17 cellular contexts compared by ENCODE assay signal in the genomic region with DNA sequence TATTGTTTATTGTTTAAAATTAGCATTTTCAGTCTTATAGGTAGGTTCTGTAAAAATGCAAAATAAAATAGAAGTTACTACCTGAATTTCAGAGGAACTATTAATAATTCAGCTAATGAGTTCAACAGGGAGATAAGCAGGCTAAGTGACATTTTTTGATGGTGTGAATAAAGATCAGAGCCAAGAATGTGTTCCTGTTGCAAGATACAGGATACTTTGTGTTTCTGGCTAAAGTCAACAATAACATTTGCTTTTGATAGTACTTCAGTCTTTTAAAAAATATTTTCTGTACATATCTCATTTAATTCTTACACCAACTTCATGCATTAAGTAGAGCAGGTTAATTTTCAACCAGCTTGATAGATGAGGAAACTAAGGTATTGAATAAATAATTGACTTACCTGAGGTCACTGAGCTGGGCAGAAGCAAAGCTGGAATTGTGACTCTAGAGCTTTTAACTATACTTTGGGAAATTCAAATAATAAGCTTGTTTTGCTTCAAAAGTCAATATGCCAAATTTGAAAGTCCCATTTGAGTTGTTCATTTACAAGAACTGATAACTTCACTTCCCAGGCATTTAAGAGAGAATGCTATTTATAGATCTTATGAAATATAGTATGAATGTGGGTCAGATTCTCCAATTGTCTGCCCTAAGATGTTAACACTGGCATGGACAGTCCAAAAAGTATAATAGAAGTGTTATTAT. TPM values are rescaled to one million over a fixed set of nuclear protein-coding genes. Genes with fewer than 3 reads are reported as not detected.
DNase-seq lines count a peak whose midpoint lies in the region; ATAC-seq, FAIRE-seq and TF ChIP-seq lines count a peak whose summit lies in the region.
"Had no signal": no experiment of that assay in that cellular context is flagged by ENCODE, and none has a peak within 500 bp of the region (broad histone marks: within the 10 kb centered on the region; RNA-seq: fewer than 3 reads in every experiment).

No MANE protein-coding gene starts in this region.

- ATAC-seq in Right ventricle myocardium superior (ENCODE audit: poor library complexity) = peak; percentile 69
- peak; percentile 87 for ATAC-seq in body of pancreas
- ATAC-seq in thoracic aorta (ENCODE audit: insufficient number of reproducible peaks, low FRiP score, low read depth) = no peak
- ATAC-seq in sciatic nerve = no peak
- ATAC-seq in GM18520 (IDR thresholded peaks at IDR 0.05; ENCODE audit: unreplicated experiment) = no peak
- ATAC-seq: GM23338 had no signal

- no peak overlapping the region for H3K4me3 ChIP-seq in right atrium auricular region
- no peak overlapping the region for H3K4me3 ChIP-seq in body of pancreas
- no peak overlapping the region for H3K4me3 ChIP-seq in thoracic aorta
- H3K4me3 ChIP-seq: GM23338, SJCRH30 had no signal

- DNase-seq in Right ventricle myocardium superior (no peak), right atrium auricular region (ENCODE audit: low spot score) (no peak), body of pancreas (peak in 1 of 4 donors; percentile 24), thoracic aorta (ENCODE audit: low spot score) (no peak), sciatic nerve (ENCODE audit: low spot score) (no peak), SW480 (ENCODE audit: low spot score) (no peak)
- DNase-seq: activated naive CD8-positive, alpha-beta T cell treated with anti-CD3 and anti-CD28 coated beads, Interleukin-2, amount 10 ng/mL, durations not matched to agents 7 days and 5 days; DMS153; NCI-H1092; NCI-H226; SJCRH30; stimulated activated CD4-positive, alpha-beta T cell treated with anti-CD3 and anti-CD28 coated beads, Interleukin-2, amount 100 ng/mL, for 24 hours had no signal

- TF ChIP-seq POLR2A in body of pancreas (IDR thresholded peaks at IDR 0.05) = no peak

- H3K9me3 ChIP-seq in right atrium auricular region = no peaks in the 10 kb centered on the region
- no peaks in the 10 kb centered on the region for H3K9me3 ChIP-seq in body of pancreas
- H3K9me3 ChIP-seq in thoracic aorta = no peaks in the 10 kb centered on the region
- H3K9me3 ChIP-seq: SJCRH30 had no signal

- intact Hi-C loops in Right ventricle myocardium superior (cut with DNase I) = loop anchor here (10.0 kb wide), 1 partner anchor 127 kb away; a partner anchor contains a TSS
- intact Hi-C loops in body of pancreas (cut with DNase I) = no loop called here
- intact Hi-C loops in sciatic nerve (cut with DNase I) = no loop called here

- FAIRE-seq in islet of Langerhans (lab: Jason Lieb, UNC) = peak; percentile 17
- FAIRE-seq: GM12892 had no signal

- H3K36me3 ChIP-seq in right atrium auricular region = peaks cover 37% of the 10 kb centered on the region
- H3K36me3 ChIP-seq in body of pancreas (replicated peaks in 1 of 2; ENCODE audit: insufficient read depth in 1 of 2, low read depth in 2 of 2) = peaks cover 3% of the 10 kb centered on the region in 2 donors
- peaks cover 22% of the 10 kb centered on the region for H3K36me3 ChIP-seq in thoracic aorta

- H3K27me3 ChIP-seq in right atrium auricular region = no peaks in the 10 kb centered on the region
- H3K27me3 ChIP-seq in body of pancreas = no peaks in the 10 kb centered on the region
- no peaks in the 10 kb centered on the region for H3K27me3 ChIP-seq in thoracic aorta (replicated peaks; ENCODE audit: insufficient read depth)
- H3K27me3 ChIP-seq: SJCRH30 had no signal

- TF ChIP-seq CTCF in right atrium auricular region (IDR thresholded peaks at IDR 0.05) = no peak
- no peak for TF ChIP-seq CTCF in body of pancreas (IDR thresholded peaks at IDR 0.05)
- no peak for TF ChIP-seq CTCF in thoracic aorta (IDR thresholded peaks at IDR 0.05)

- peak overlapping the region in 1 of 2 donors; percentile 76 for H3K27ac ChIP-seq in right atrium auricular region
- peak overlapping the region in 3 of 4 donors; percentile 22 to 75 (median 51) for H3K27ac ChIP-seq in body of pancreas
- H3K27ac ChIP-seq in thoracic aorta = peak overlapping the region; percentile 9 to 11
- H3K27ac ChIP-seq: parathyroid adenoma, SJCRH30 had no signal

- H3K4me1 ChIP-seq in right atrium auricular region (peaks cover 0 to 33% of the 10 kb centered on the region in 2 donors), body of pancreas (peaks cover 46% of the 10 kb centered on the region), thoracic aorta (ENCODE audit: control insufficient read depth in 1 of 2, low read depth in 2 of 2) (peaks cover 31 to 46% of the 10 kb centered on the region in 2 donors)
- H3K4me1 ChIP-seq: parathyroid adenoma, SJCRH30 had no signal

RNA-seq across cellular contexts. Expression of a gene that starts 6.0 kb away (rescaled TPM):
- 6.6 TPM for total RNA-seq in Right ventricle myocardium superior
- total RNA-seq in right atrium auricular region = 1 to 10 TPM; 4.9 to 9.2 TPM
- 10 to 100 TPM in 1 of 2 donors, 1 to 10 TPM in 1; 7.8 to 12.9 TPM for total RNA-seq in body of pancreas
- 10 to 100 TPM; 16.7 to 25.1 TPM for total RNA-seq in thoracic aorta
- total RNA-seq in sciatic nerve = 15.3 TPM

Comparison
In these comparisons a context has a peak if more than half of its experiments do, and no peak if none do; other contexts are left out.
1. ATAC-seq: peak in Right ventricle myocardium superior (single experiment) and body of pancreas (single experiment); none in thoracic aorta (single experiment), sciatic nerve (single experiment) and GM18520 (single experiment).